Comparison of ENCODE assay signal across 19 cellular contexts in genomic region chr20:58842276-58842675, GRCh38. TPM values are rescaled to one million over a fixed set of nuclear protein-coding genes. Genes with fewer than 3 reads are reported as not detected.
DNase-seq lines count a peak whose midpoint lies in the region; ATAC-seq, FAIRE-seq and TF ChIP-seq lines count a peak whose summit lies in the region.
"Had no signal": no experiment of that assay in that cellular context is flagged by ENCODE, and none has a peak within 500 bp of the region (broad histone marks: within the 10 kb centered on the region; RNA-seq: fewer than 3 reads in every experiment).

No MANE protein-coding gene starts in this region.

- H3K27me3 Mint-ChIP-seq in chondrocyte (ENCODE audit: low read depth), result peaks cover 51% of the 10 kb centered on the region

- peak overlapping the region; percentile 16 for H3K4me3 Mint-ChIP-seq in chondrocyte (ENCODE audit: unreplicated experiment)
- H3K4me3 Mint-ChIP-seq: CD4-positive, alpha-beta T cell had no signal

- no peak overlapping the region for H3K27ac Mint-ChIP-seq in chondrocyte (ENCODE audit: unreplicated experiment)
- H3K27ac Mint-ChIP-seq: CD4-positive, alpha-beta T cell had no signal

- no peak overlapping the region for H3K27ac ChIP-seq in osteoblast (ENCODE audit: low read depth, low read length)
- H3K27ac ChIP-seq: RWPE1 had no signal

- H3K4me1 ChIP-seq in osteoblast (ENCODE audit: insufficient read depth, low read length), result no peaks in the 10 kb centered on the region

- H3K27me3 ChIP-seq in osteoblast (ENCODE audit: insufficient read depth, low read length), result peaks cover 55% of the 10 kb centered on the region

- peaks cover 3% of the 10 kb centered on the region for H3K36me3 ChIP-seq in osteoblast (ENCODE audit: insufficient read depth, low read length)

- DNase-seq in HTR-8/SVneo (ENCODE audit: insufficient read length, low spot score) (no peak), chondrocyte (ENCODE audit: low spot score) (no peak), osteoblast (ENCODE audit: insufficient read length, low spot score, missing footprints) (peak; percentile 80), HPDE6-E6E7 (ENCODE audit: extremely low spot score) (no peak)
- DNase-seq in activated T-cell treated with anti-CD3 and anti-CD28 coated beads, Interleukin-2, amount 50 U/mL, for 48 hours, result no peak
- DNase-seq: ACHN; Calu3; CD4-positive, alpha-beta T cell; DMS79 treated with DMSO at 0.1 percent for 48 hours; GDM1; KBM-7; NCI-H1048; NCI-H146; NCI-H226; NCI-H526 had no signal

- H2AFZ ChIP-seq in osteoblast (ENCODE audit: low read length), result no peak overlapping the region

- no peaks in the 10 kb centered on the region for H4K20me1 ChIP-seq in osteoblast (ENCODE audit: insufficient read depth, low read length)

- peak; percentile 75 for FAIRE-seq in HTR-8/SVneo (lab: Jason Lieb, UNC)

- no peak overlapping the region for H3K4me2 ChIP-seq in osteoblast (ENCODE audit: insufficient read depth, low read length)

- H3K4me3 ChIP-seq in iPS-11a (ENCODE audit: low read depth, low read length) (peak overlapping the region; percentile 40), osteoblast (ENCODE audit: insufficient read depth, low read length) (no peak overlapping the region)

- H3K4me1 Mint-ChIP-seq in chondrocyte (ENCODE audit: low read depth), result peaks cover 21% of the 10 kb centered on the region

- ATAC-seq in HG03025 (IDR thresholded peaks at IDR 0.05; ENCODE audit: low FRiP score, unreplicated experiment) (no peak), HG03439 (IDR thresholded peaks at IDR 0.05; ENCODE audit: unreplicated experiment) (no peak)

- no peaks in the 10 kb centered on the region for H3K79me2 ChIP-seq in osteoblast (ENCODE audit: insufficient read depth, low read length)

- no peaks in the 10 kb centered on the region for H3K9me3 ChIP-seq in osteoblast (ENCODE audit: low read depth, low read length)

- no peaks in the 10 kb centered on the region for H3K9me3 Mint-ChIP-seq in chondrocyte (ENCODE audit: low read depth)
- H3K9me3 Mint-ChIP-seq: CD4-positive, alpha-beta T cell had no signal

- H3K36me3 Mint-ChIP-seq in chondrocyte (ENCODE audit: low read depth), result no peaks in the 10 kb centered on the region

- no peak for TF ChIP-seq CTCF in chondrocyte (IDR thresholded peaks at IDR 0.05)
- TF ChIP-seq CTCF in osteoblast (IDR thresholded peaks at IDR 0.05; ENCODE audit: extremely low read depth, low read depth, low read length), result no peak

RNA-seq across cellular contexts. Expression of gene GNAS-AS1, which starts 8.4 kb away (rescaled TPM):
- 1.1 to 2.7 TPM (median 1.7 TPM) in 3 replicates for total RNA-seq in chondrocyte
- 0.72 and 1.5 TPM in 2 replicates for total RNA-seq in osteoblast
- total RNA-seq: CD4-positive, alpha-beta T cell had no signal

RNA-seq across cellular contexts. Expression of gene GNAS, which starts 10.2 kb away (rescaled TPM):
- total RNA-seq in chondrocyte (1,127 to 1,393 TPM (median 1,374 TPM) in 3 replicates), osteoblast (366 and 374 TPM in 2 replicates)
